In genomic region chr2:202035941-202036372, GRCh38 we compare ENCODE assay signal across 12 cellular contexts. TPM values are rescaled to one million over a fixed set of nuclear protein-coding genes. Genes with fewer than 3 reads are reported as not detected.
DNase-seq lines count a peak whose midpoint lies in the region; ATAC-seq and TF ChIP-seq lines count a peak whose summit lies in the region.
"Had no signal": no experiment of that assay in that cellular context is flagged by ENCODE, and none has a peak within 500 bp of the region (broad histone marks: within the 10 kb centered on the region; RNA-seq: fewer than 3 reads in every experiment).

No MANE protein-coding gene starts in this region.

- no peaks in the 10 kb centered on the region for H3K27me3 ChIP-seq in SJSA1 (replicated peaks)
- no peaks in the 10 kb centered on the region for H3K27me3 ChIP-seq in right atrium auricular region
- H3K27me3 ChIP-seq in rectal smooth muscle tissue (ENCODE audit: control insufficient read depth, insufficient read depth, low read length) = no peaks in the 10 kb centered on the region

- peak overlapping the region; percentile 45 for H3K9ac ChIP-seq in rectal smooth muscle tissue (ENCODE audit: low read length)

- H3K36me3 ChIP-seq in SJSA1 (peaks cover 48% of the 10 kb centered on the region), right atrium auricular region (no peaks in the 10 kb centered on the region), rectal smooth muscle tissue (ENCODE audit: control insufficient read depth, insufficient read depth, low read length) (no peaks in the 10 kb centered on the region)

- H3K27ac ChIP-seq in SJSA1 (no peak overlapping the region; the same call in 1 of the 2 replicates), right atrium auricular region (peak overlapping the region in 1 of 2 donors; percentile 65), rectal smooth muscle tissue (ENCODE audit: low read depth, low read length) (peak overlapping the region; percentile 97)

- peak overlapping the region; percentile 93 for H3K4me3 ChIP-seq in SJSA1
- H3K4me3 ChIP-seq in right atrium auricular region = peak overlapping the region; percentile 32 to 66
- H3K4me3 ChIP-seq in rectal smooth muscle tissue (ENCODE audit: low read length) = peak overlapping the region; percentile 92

- H3K4me1 ChIP-seq in SJSA1 (replicated peaks) (peaks cover 66% of the 10 kb centered on the region), right atrium auricular region (peaks cover 0 to 47% of the 10 kb centered on the region in 2 donors), rectal smooth muscle tissue (ENCODE audit: control insufficient read depth, insufficient read depth, low read length) (peaks cover 9% of the 10 kb centered on the region)

- ATAC-seq in GM21786 (IDR thresholded peaks at IDR 0.05; ENCODE audit: unreplicated experiment) (no peak), GM21619 (IDR thresholded peaks at IDR 0.05; ENCODE audit: unreplicated experiment) (no peak)
- ATAC-seq: activated CD8-positive, alpha-beta T cell treated with anti-CD3 and anti-CD28 coated beads for 36 hours; activated naive CD4-positive, alpha-beta T cell treated with anti-CD3 and anti-CD28 coated beads, Interleukin-2, amount 50 U/mL, for 72 hours had no signal

- no peak for TF ChIP-seq CTCF in right atrium auricular region (IDR thresholded peaks at IDR 0.05)

- DNase-seq in ELF-1 (ENCODE audit: low read depth, low spot score) (peak; percentile 60), SJSA1 (ENCODE audit: low read depth in 1 of 2, low spot score in 2 of 2) (peak in 1 of 2 experiments; percentile 24), right atrium auricular region (ENCODE audit: low spot score) (no peak), HuH-7.5 (ENCODE audit: low spot score) (no peak), Kasumi-1 (lab: John Stamatoyannopoulos, UW) (no peak)

- H3K9me3 ChIP-seq in SJSA1 (replicated peaks) (no peaks in the 10 kb centered on the region; the same call in 1 of the 2 replicates), right atrium auricular region (no peaks in the 10 kb centered on the region)

RNA-seq across cellular contexts. Expression of gene FZD7, which starts 2.3 kb away (rescaled TPM):
- total RNA-seq in SJSA1 (2014; rRNA removed; shearing (Covaris generic)) = 77.8 and 90.7 TPM in 2 replicates
- 10 to 100 TPM; 14.1 to 24.5 TPM for total RNA-seq in right atrium auricular region

RNA-seq across cellular contexts. Expression of gene KIAA2012, which starts 37.1 kb away (rescaled TPM):
- total RNA-seq in SJSA1 (2014; rRNA removed; shearing (Covaris generic)) = 0.03 TPM in 1 of 2 replicates, not detected in the other
- not detected for total RNA-seq in right atrium auricular region
- total RNA-seq: activated CD8-positive, alpha-beta T cell treated with anti-CD3 and anti-CD28 coated beads for 36 hours; activated naive CD4-positive, alpha-beta T cell treated with anti-CD3 and anti-CD28 coated beads, Interleukin-2, amount 50 U/mL, for 72 hours; LHCN-M2; posterior vena cava had no signal
